In genomic region chr4:2733001-2733843, GRCh38 we compare ENCODE assay signal across 13 cellular contexts. TPM values are rescaled to one million over a fixed set of nuclear protein-coding genes. Genes with fewer than 3 reads are reported as not detected.
DNase-seq lines count a peak whose midpoint lies in the region; ATAC-seq and TF ChIP-seq lines count a peak whose summit lies in the region.
"Had no signal": no experiment of that assay in that cellular context is flagged by ENCODE, and none has a peak within 500 bp of the region (broad histone marks: within the 10 kb centered on the region; RNA-seq: fewer than 3 reads in every experiment).

No MANE protein-coding gene starts in this region.

- WGBS in spleen, 5 donors, result 87 to 92% (median 91%) methylated on average over 18 to 21 of the region's 21 CpGs

- no peaks in the 10 kb centered on the region for H3K27me3 Mint-ChIP-seq in activated T-cell treated with anti-CD3 and anti-CD28 coated beads, Interleukin-2, amount 50 U/mL, for 24 hours
- no peaks in the 10 kb centered on the region for H3K27me3 Mint-ChIP-seq in activated CD8-positive, alpha-beta T cell treated with anti-CD3 and anti-CD28 coated beads, Interleukin-2, amount 10 ng/mL, durations not matched to agents 7 days and 5 days (ENCODE audit: low read depth)

- peaks cover 78% of the 10 kb centered on the region for H3K36me3 Mint-ChIP-seq in activated T-cell treated with anti-CD3 and anti-CD28 coated beads, Interleukin-2, amount 50 U/mL, for 24 hours (ENCODE audit: low read depth)
- H3K36me3 Mint-ChIP-seq in activated CD8-positive, alpha-beta T cell treated with anti-CD3 and anti-CD28 coated beads, Interleukin-2, amount 10 ng/mL, durations not matched to agents 7 days and 5 days (ENCODE audit: low read depth), result peaks cover 48% of the 10 kb centered on the region

- CTCF ChIA-PET in activated CD8-positive, alpha-beta T cell treated with anti-CD3 and anti-CD28 coated beads, Interleukin-2, amount 10 ng/mL, durations not matched to agents 7 days and 5 days (lab: Charles Lee), result no interaction called here

- peak overlapping the region; percentile 67 for H3K27ac Mint-ChIP-seq in activated T-cell treated with anti-CD3 and anti-CD28 coated beads, Interleukin-2, amount 50 U/mL, for 24 hours
- H3K27ac Mint-ChIP-seq in activated CD8-positive, alpha-beta T cell treated with anti-CD3 and anti-CD28 coated beads, Interleukin-2, amount 10 ng/mL, durations not matched to agents 7 days and 5 days, result peak overlapping the region; percentile 35
- H3K27ac Mint-ChIP-seq: HFFc6 had no signal

- H3K4me3 ChIP-seq in left lung (no peak overlapping the region), spleen (no peak overlapping the region)
- H3K4me3 ChIP-seq: gastrocnemius medialis, SJCRH30 had no signal

- H3K36me3 ChIP-seq in left lung (peaks cover 0 to 48% of the 10 kb centered on the region in 2 donors), spleen (peaks cover 0 to 68% (median 38%) of the 10 kb centered on the region in 6 donors)

- peak; percentile 22 for ATAC-seq in activated CD8-positive, alpha-beta T cell treated with anti-CD3 and anti-CD28 coated beads, Interleukin-2, amount 10 ng/mL, durations not matched to agents 7 days and 5 days
- peak; percentile 22 for ATAC-seq in left lung
- ATAC-seq: gastrocnemius medialis had no signal

- intact Hi-C loops in left lung (cut with DNase I), result no loop called here
- intact Hi-C loops in spleen (cut with DNase I; ENCODE audit: low total_unique reads), result no loop called here

- TF ChIP-seq POLR2A in spleen (IDR thresholded peaks at IDR 0.05), result no peak

- TF ChIP-seq CTCF in left lung (IDR thresholded peaks at IDR 0.05) (no peak), spleen (IDR thresholded peaks at IDR 0.05 in 8 of 11, conservative IDR thresholded peaks at IDR 0.05 in 3 of 11) (no peak)

- peaks cover 0 to 3% of the 10 kb centered on the region in 2 donors for H3K4me1 ChIP-seq in left lung
- H3K4me1 ChIP-seq in spleen, result peaks cover 0 to 7% (median 2%) of the 10 kb centered on the region in 6 donors
- H3K4me1 ChIP-seq: SJCRH30 had no signal

- peaks cover 13% of the 10 kb centered on the region for H3K4me1 Mint-ChIP-seq in activated T-cell treated with anti-CD3 and anti-CD28 coated beads, Interleukin-2, amount 50 U/mL, for 24 hours (ENCODE audit: low read depth)
- no peaks in the 10 kb centered on the region for H3K4me1 Mint-ChIP-seq in activated CD8-positive, alpha-beta T cell treated with anti-CD3 and anti-CD28 coated beads, Interleukin-2, amount 10 ng/mL, durations not matched to agents 7 days and 5 days (ENCODE audit: low read depth)

- peak; percentile 27 for DNase-seq in activated T-cell treated with anti-CD3 and anti-CD28 coated beads, Interleukin-2, amount 50 U/mL, for 24 hours
- no peak for DNase-seq in activated T-cell treated with anti-CD3 and anti-CD28 coated beads, Interleukin-2, amount 50 U/mL, for 48 hours
- no peak for DNase-seq in activated CD8-positive, alpha-beta T cell treated with anti-CD3 and anti-CD28 coated beads, Interleukin-2, amount 10 ng/mL, durations not matched to agents 7 days and 5 days
- DNase-seq in left lung (peak in 1 of 2 donors; percentile 58), spleen (peak; percentile 58), AML-193 (lab: John Stamatoyannopoulos, UW) (no peak)
- DNase-seq in central memory CD4-positive, alpha-beta T cell, result no peak
- no peak for DNase-seq in activated CD8-positive, alpha-beta memory T cell treated with anti-CD3 and anti-CD28 coated beads, Interleukin-2, amount 50 U/mL, for 4 hours
- DNase-seq: HFFc6, KG1, NCI-H2227 treated with DMSO at 0.1 percent for 48 hours, SJCRH30 had no signal

- POLR2A ChIA-PET in activated CD8-positive, alpha-beta T cell treated with anti-CD3 and anti-CD28 coated beads, Interleukin-2, amount 10 ng/mL, durations not matched to agents 7 days and 5 days (lab: Charles Lee), result interaction anchor here (0.6 to 1.2 kb wide), 2 partner anchors 9 to 126 kb away, joined by 3 to 4 read pairs; no protein-coding TSS in a partner anchor

- no peak overlapping the region for H3K4me3 Mint-ChIP-seq in activated T-cell treated with anti-CD3 and anti-CD28 coated beads, Interleukin-2, amount 50 U/mL, for 24 hours
- H3K4me3 Mint-ChIP-seq in activated CD8-positive, alpha-beta T cell treated with anti-CD3 and anti-CD28 coated beads, Interleukin-2, amount 10 ng/mL, durations not matched to agents 7 days and 5 days, result no peak overlapping the region
- H3K4me3 Mint-ChIP-seq: HFFc6 had no signal

- H3K27me3 ChIP-seq in left lung (no peaks in the 10 kb centered on the region), spleen (replicated peaks in 1 of 7) (no peaks in the 10 kb centered on the region)
- H3K27me3 ChIP-seq: gastrocnemius medialis, SJCRH30 had no signal

- H3K9me3 Mint-ChIP-seq in activated T-cell treated with anti-CD3 and anti-CD28 coated beads, Interleukin-2, amount 50 U/mL, for 24 hours, result peaks cover 3% of the 10 kb centered on the region
- peaks cover 21% of the 10 kb centered on the region for H3K9me3 Mint-ChIP-seq in activated CD8-positive, alpha-beta T cell treated with anti-CD3 and anti-CD28 coated beads, Interleukin-2, amount 10 ng/mL, durations not matched to agents 7 days and 5 days (ENCODE audit: insufficient read depth)

- H3K27ac ChIP-seq in left lung, result no peak overlapping the region
- no peak overlapping the region for H3K27ac ChIP-seq in spleen
- H3K27ac ChIP-seq: gastrocnemius medialis, SJCRH30 had no signal

- H3K9me3 ChIP-seq in left lung (peaks cover 0 to 12% of the 10 kb centered on the region in 2 donors), spleen (peaks cover 0 to 17% (median 14%) of the 10 kb centered on the region in 8 donors)
- H3K9me3 ChIP-seq: gastrocnemius medialis had no signal

RNA-seq across cellular contexts. Expression of gene TNIP2, which starts 22.9 kb away (rescaled TPM):
- 10 to 100 TPM; 42.3 to 44.3 TPM for total RNA-seq in activated CD8-positive, alpha-beta T cell treated with anti-CD3 and anti-CD28 coated beads, Interleukin-2, amount 10 ng/mL, durations not matched to agents 7 days and 5 days
- total RNA-seq in left lung (10 to 100 TPM; 32.9 to 46.5 TPM), spleen (10 to 100 TPM; 35.1 to 52.5 (median 50.4) TPM)
- polyA plus RNA-seq in spleen, result 10 to 100 TPM; 32.7 to 53.5 (median 33.2) TPM

RNA-seq across cellular contexts. Expression of gene SH3BP2, which starts 59.7 kb away (rescaled TPM):
- total RNA-seq in activated CD8-positive, alpha-beta T cell treated with anti-CD3 and anti-CD28 coated beads, Interleukin-2, amount 10 ng/mL, durations not matched to agents 7 days and 5 days, result 10 to 100 TPM; 88.2 to 93.0 TPM
- total RNA-seq in left lung (100 to 1,000 TPM in 1 of 2 donors, 10 to 100 TPM in 1; 58.2 to 113 TPM), spleen (100 to 1,000 TPM; 150 to 295 (median 265) TPM)
- 100 to 1,000 TPM in 1 of 3 donors, 10 to 100 TPM in 2; 42.0 to 138 (median 43.5) TPM for polyA plus RNA-seq in spleen

Comparison
In these comparisons a context has a peak if more than half of its experiments do, and no peak if none do; other contexts are left out.
1. DNase-seq: peak in activated T-cell treated with anti-CD3 and anti-CD28 coated beads, Interleukin-2, amount 50 U/mL, for 24 hours (single experiment) and spleen (single experiment); none in activated T-cell treated with anti-CD3 and anti-CD28 coated beads, Interleukin-2, amount 50 U/mL, for 48 hours (0 of 2), activated CD8-positive, alpha-beta T cell treated with anti-CD3 and anti-CD28 coated beads, Interleukin-2, amount 10 ng/mL, durations not matched to agents 7 days and 5 days (single experiment), AML-193 (0 of 2), central memory CD4-positive, alpha-beta T cell (single experiment) and activated CD8-positive, alpha-beta memory T cell treated with anti-CD3 and anti-CD28 coated beads, Interleukin-2, amount 50 U/mL, for 4 hours (single experiment).